ENCODE assay signal across 30 cellular contexts in the genomic region with DNA sequence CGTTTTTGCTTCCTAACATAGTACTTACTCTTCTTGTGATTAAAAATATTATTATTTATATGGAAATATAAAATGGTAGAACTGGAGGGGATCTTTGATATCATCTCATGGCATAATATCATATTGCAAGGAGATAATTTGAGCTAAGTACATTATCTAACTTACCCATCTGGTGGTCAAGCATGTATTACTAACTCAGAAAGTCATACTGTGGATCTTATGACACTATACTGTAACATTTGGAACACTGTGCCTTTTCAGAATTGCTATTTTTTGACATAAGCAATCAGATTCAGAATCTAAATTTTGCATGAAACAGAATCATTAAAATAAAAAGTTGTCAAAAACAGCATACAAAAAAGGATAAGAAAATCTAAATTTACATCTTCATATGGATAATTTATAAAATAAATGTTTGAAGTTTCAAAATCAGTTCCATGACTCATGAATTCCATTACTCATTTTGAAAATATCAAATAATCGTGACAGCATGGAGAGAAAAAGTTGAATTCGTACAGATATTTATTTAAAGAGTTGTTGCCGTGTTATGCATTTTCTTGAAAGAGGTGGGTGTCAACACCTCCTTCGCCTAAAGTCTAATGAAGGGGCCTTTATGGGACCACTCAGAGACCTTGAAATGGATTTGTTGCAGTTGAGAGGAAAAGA.
"Had no signal": no experiment of that assay in that cellular context is flagged by ENCODE, and none has a peak within 500 bp of the region (broad histone marks: within the 10 kb centered on the region; RNA-seq: fewer than 3 reads in every experiment).

No MANE protein-coding gene starts in this region.

- H3K4me1 Mint-ChIP-seq: activated CD4-positive, alpha-beta memory T cell treated with anti-CD3 and anti-CD28 coated beads, Interleukin-2, amount 10 ng/mL, durations not matched to agents 7 days and 5 days; activated CD4-positive, alpha-beta T cell treated with anti-CD3 and anti-CD28 coated beads, Interleukin-2, amount 10 ng/mL, durations not matched to agents 7 days and 5 days; activated naive CD4-positive, alpha-beta T cell treated with anti-CD3 and anti-CD28 coated beads, Interleukin-2, amount 10 ng/mL, durations not matched to agents 7 days and 5 days; activated naive CD8-positive, alpha-beta T cell treated with anti-CD3 and anti-CD28 coated beads, Interleukin-2, amount 10 ng/mL, durations not matched to agents 7 days and 5 days; immature natural killer cell; natural killer cell; neural progenitor cell; stimulated activated naive B cell treated with anti-CD40 and anti-IgM and Interleukin-4, amounts not matched to agents 10 μg/mL and 1 μg/mL and 100 μg/mL, for 72 hours had no signal

- H3K27me3 ChIP-seq: esophagus squamous epithelium, neural progenitor cell, suprapubic skin, tibial nerve had no signal

- H3K27me3 Mint-ChIP-seq: activated CD4-positive, alpha-beta memory T cell treated with anti-CD3 and anti-CD28 coated beads, Interleukin-2, amount 10 ng/mL, durations not matched to agents 7 days and 5 days; activated CD4-positive, alpha-beta T cell treated with anti-CD3 and anti-CD28 coated beads, Interleukin-2, amount 10 ng/mL, durations not matched to agents 7 days and 5 days; activated naive CD4-positive, alpha-beta T cell treated with anti-CD3 and anti-CD28 coated beads, Interleukin-2, amount 10 ng/mL, durations not matched to agents 7 days and 5 days; activated naive CD8-positive, alpha-beta T cell treated with anti-CD3 and anti-CD28 coated beads, Interleukin-2, amount 10 ng/mL, durations not matched to agents 7 days and 5 days; activated T-cell treated with anti-CD3 and anti-CD28 coated beads, Interleukin-2, amount 50 U/mL, for 24 hours; stimulated activated naive B cell treated with anti-CD40 and anti-IgM and Interleukin-4, amounts not matched to agents 10 μg/mL and 1 μg/mL and 100 μg/mL, for 72 hours had no signal

- H3K36me3 ChIP-seq: esophagus squamous epithelium, neural progenitor cell, suprapubic skin, tibial nerve had no signal

- H3K27ac Mint-ChIP-seq: activated CD4-positive, alpha-beta memory T cell treated with anti-CD3 and anti-CD28 coated beads, Interleukin-2, amount 10 ng/mL, durations not matched to agents 7 days and 5 days; activated CD4-positive, alpha-beta T cell treated with anti-CD3 and anti-CD28 coated beads, Interleukin-2, amount 10 ng/mL, durations not matched to agents 7 days and 5 days; activated naive CD4-positive, alpha-beta T cell treated with anti-CD3 and anti-CD28 coated beads, Interleukin-2, amount 10 ng/mL, durations not matched to agents 7 days and 5 days; activated naive CD8-positive, alpha-beta T cell treated with anti-CD3 and anti-CD28 coated beads, Interleukin-2, amount 10 ng/mL, durations not matched to agents 7 days and 5 days; activated T-cell treated with anti-CD3 and anti-CD28 coated beads, Interleukin-2, amount 50 U/mL, for 24 hours; immature natural killer cell; natural killer cell; neural progenitor cell; stimulated activated naive B cell treated with anti-CD40 and anti-IgM and Interleukin-4, amounts not matched to agents 10 μg/mL and 1 μg/mL and 100 μg/mL, for 72 hours; T-helper 1 cell treated with Interleukin-12 subunit alpha and Interleukin-12 subunit beta and Interleukin-4 antibody, amounts not matched to agents 30 μg/mL and 1 μg/mL, for 36 hours had no signal

- H3K4me3 ChIP-seq: esophagus squamous epithelium, neural progenitor cell, suprapubic skin, tibial nerve had no signal

- ATAC-seq: natural killer cell; right cardiac atrium; stimulated activated naive B cell treated with anti-CD40 and anti-IgM and Interleukin-4, amounts not matched to agents 10 μg/mL and 1 μg/mL and 100 μg/mL, for 72 hours had no signal

- H3K4me3 Mint-ChIP-seq: activated CD4-positive, alpha-beta memory T cell treated with anti-CD3 and anti-CD28 coated beads, Interleukin-2, amount 10 ng/mL, durations not matched to agents 7 days and 5 days; activated CD4-positive, alpha-beta T cell treated with anti-CD3 and anti-CD28 coated beads, Interleukin-2, amount 10 ng/mL, durations not matched to agents 7 days and 5 days; activated naive CD4-positive, alpha-beta T cell treated with anti-CD3 and anti-CD28 coated beads, Interleukin-2, amount 10 ng/mL, durations not matched to agents 7 days and 5 days; activated naive CD8-positive, alpha-beta T cell treated with anti-CD3 and anti-CD28 coated beads, Interleukin-2, amount 10 ng/mL, durations not matched to agents 7 days and 5 days; activated T-cell treated with anti-CD3 and anti-CD28 coated beads, Interleukin-2, amount 50 U/mL, for 24 hours; immature natural killer cell; natural killer cell; neural progenitor cell; stimulated activated naive B cell treated with anti-CD40 and anti-IgM and Interleukin-4, amounts not matched to agents 10 μg/mL and 1 μg/mL and 100 μg/mL, for 72 hours; T-helper 1 cell treated with Interleukin-12 subunit alpha and Interleukin-12 subunit beta and Interleukin-4 antibody, amounts not matched to agents 30 μg/mL and 1 μg/mL, for 36 hours had no signal

- DNase-seq: activated CD4-positive, alpha-beta memory T cell treated with anti-CD3 and anti-CD28 coated beads, Interleukin-2, amount 10 ng/mL, durations not matched to agents 7 days and 5 days; activated CD4-positive, alpha-beta T cell treated with anti-CD3 and anti-CD28 coated beads for 1 hour; activated CD4-positive, alpha-beta T cell treated with anti-CD3 and anti-CD28 coated beads, Interleukin-2, amount 10 ng/mL, durations not matched to agents 7 days and 5 days; activated CD8-positive, alpha-beta memory T cell treated with anti-CD3 and anti-CD28 coated beads, Interleukin-2, amount 50 U/mL, for 48 hours; activated gamma-delta T cell; activated naive CD4-positive, alpha-beta T cell treated with anti-CD3 and anti-CD28 coated beads, Interleukin-2, amount 10 ng/mL, durations not matched to agents 7 days and 5 days; activated naive CD8-positive, alpha-beta T cell treated with anti-CD3 and anti-CD28 coated beads, Interleukin-2, amount 10 ng/mL, durations not matched to agents 7 days and 5 days; activated T-cell treated with anti-CD3 and anti-CD28 coated beads, Interleukin-2, amount 50 U/mL, for 24 hours; amygdala; caudate nucleus; dermis blood vessel endothelial cell; effector CD4-positive, alpha-beta T cell; esophagus squamous epithelium; head of caudate nucleus; hippocampal formation; immature natural killer cell; midbrain; natural killer cell; posterior cingulate gyrus; right cardiac atrium; stimulated activated CD4-positive, alpha-beta T cell treated with anti-CD3 and anti-CD28 coated beads, Interleukin-15, amount 100 ng/mL, for 24 hours; stimulated activated CD4-positive, alpha-beta T cell treated with anti-CD3 and anti-CD28 coated beads, Interleukin-2, amount 100 ng/mL, for 24 hours; stimulated activated naive B cell treated with anti-CD40 and anti-IgM and Interleukin-4, amounts not matched to agents 10 μg/mL and 1 μg/mL and 100 μg/mL, for 72 hours; SW 1271; T1000 had no signal

- H3K36me3 Mint-ChIP-seq: activated naive CD4-positive, alpha-beta T cell treated with anti-CD3 and anti-CD28 coated beads, Interleukin-2, amount 10 ng/mL, durations not matched to agents 7 days and 5 days; activated naive CD8-positive, alpha-beta T cell treated with anti-CD3 and anti-CD28 coated beads, Interleukin-2, amount 10 ng/mL, durations not matched to agents 7 days and 5 days; immature natural killer cell; natural killer cell; neural progenitor cell; stimulated activated naive B cell treated with anti-CD40 and anti-IgM and Interleukin-4, amounts not matched to agents 10 μg/mL and 1 μg/mL and 100 μg/mL, for 72 hours had no signal

- H3K4me1 ChIP-seq: esophagus squamous epithelium, neural progenitor cell, suprapubic skin, tibial nerve had no signal

- H3K9me3 ChIP-seq: tibial nerve had no signal

- H3K27ac ChIP-seq: epithelial cell of prostate, esophagus squamous epithelium, neural progenitor cell, suprapubic skin, tibial nerve had no signal
